In genomic region chrX:48473718-48473990, GRCh38 we compare ENCODE assay signal across 22 cellular contexts. TPM values are rescaled to one million over a fixed set of nuclear protein-coding genes. Genes with fewer than 3 reads are reported as not detected.
A peak's percentile ranks its signal among the peaks of the same experiment; 100 is the strongest.
DNase-seq lines count a peak whose midpoint lies in the region; ATAC-seq and TF ChIP-seq lines count a peak whose summit lies in the region.
"Had no signal": no experiment of that assay in that cellular context is flagged by ENCODE, and none has a peak within 500 bp of the region (broad histone marks: within the 10 kb centered on the region; RNA-seq: fewer than 3 reads in every experiment).

No MANE protein-coding gene starts in this region.

- no peak overlapping the region for H3K56ac ChIP-seq in H9 (ENCODE audit: insufficient read length, low read depth, low read length)

- no peak overlapping the region for H3T11ph ChIP-seq in H9 (ENCODE audit: low read length)

- peaks cover 2% of the 10 kb centered on the region; the same call in 1 of the 2 replicates for H3K27me3 Mint-ChIP-seq in H9 (ENCODE audit: low read depth)
- peaks cover 17% of the 10 kb centered on the region for H3K27me3 Mint-ChIP-seq in glutamatergic neuron (ENCODE audit: unreplicated experiment)
- no peaks in the 10 kb centered on the region for H3K27me3 Mint-ChIP-seq in osteocyte (ENCODE audit: unreplicated experiment)
- no peaks in the 10 kb centered on the region for H3K27me3 Mint-ChIP-seq in activated T-cell treated with anti-CD3 and anti-CD28 coated beads, Interleukin-2, amount 50 U/mL, for 4 hours (ENCODE audit: low read depth)
- peaks cover 2% of the 10 kb centered on the region for H3K27me3 Mint-ChIP-seq in HFFc6 (ENCODE audit: insufficient read depth)
- H3K27me3 Mint-ChIP-seq: activated CD4-positive, alpha-beta memory T cell treated with anti-CD3 and anti-CD28 coated beads for 36 hours; activated naive CD8-positive, alpha-beta T cell treated with anti-CD3 and anti-CD28 coated beads, Interleukin-2, amount 50 U/mL, for 24 hours; central memory CD8-positive, alpha-beta T cell; stimulated activated naive CD8-positive, alpha-beta T cell treated with anti-CD3 and anti-CD28 coated beads, Interleukin-15, amount 100 ng/mL, for 72 hours; T-helper 17 cell had no signal

- peak overlapping the region; percentile 13 for H3K4me2 ChIP-seq in H9 (ENCODE audit: insufficient read depth, insufficient read length, low read length)

- no peaks in the 10 kb centered on the region; the same call in 1 of the 2 replicates for H3K36me3 ChIP-seq in WERI-Rb-1

- peaks cover 3% of the 10 kb centered on the region; the same call in 1 of the 2 replicates for H3K79me2 ChIP-seq in H9 (ENCODE audit: insufficient read depth, low read length)

- H3K4me1 Mint-ChIP-seq in H9: peaks cover 31 to 40% of the 10 kb centered on the region in 2 experiments
- H3K4me1 Mint-ChIP-seq in glutamatergic neuron (ENCODE audit: low read depth, unreplicated experiment): peaks cover 39% of the 10 kb centered on the region
- peaks cover 32% of the 10 kb centered on the region for H3K4me1 Mint-ChIP-seq in osteocyte (ENCODE audit: unreplicated experiment)
- H3K4me1 Mint-ChIP-seq in activated T-cell treated with anti-CD3 and anti-CD28 coated beads, Interleukin-2, amount 50 U/mL, for 4 hours (ENCODE audit: low read depth): peaks cover 27% of the 10 kb centered on the region
- peaks cover 12% of the 10 kb centered on the region for H3K4me1 Mint-ChIP-seq in HFFc6 (ENCODE audit: low read depth)

- H4K20me1 ChIP-seq in H9 (ENCODE audit: control insufficient read depth, insufficient read depth, insufficient read length): no peaks in the 10 kb centered on the region

- no peak overlapping the region for H2BK15ac ChIP-seq in H9 (ENCODE audit: low read depth, low read length)

- H4K5ac ChIP-seq in H9 (ENCODE audit: insufficient read length, low read depth, low read length): no peak overlapping the region

- H3K36me3 Mint-ChIP-seq in H9 (ENCODE audit: insufficient read depth in 1 of 3, low read depth in 3 of 3): peaks cover 11 to 23% (median 11%) of the 10 kb centered on the region in 3 experiments
- H3K36me3 Mint-ChIP-seq in glutamatergic neuron (ENCODE audit: unreplicated experiment): no peaks in the 10 kb centered on the region
- H3K36me3 Mint-ChIP-seq in osteocyte (ENCODE audit: unreplicated experiment): no peaks in the 10 kb centered on the region
- H3K36me3 Mint-ChIP-seq in activated T-cell treated with anti-CD3 and anti-CD28 coated beads, Interleukin-2, amount 50 U/mL, for 4 hours (ENCODE audit: insufficient read depth): peaks cover 2% of the 10 kb centered on the region
- H3K36me3 Mint-ChIP-seq in HFFc6 (ENCODE audit: low read depth): peaks cover 15% of the 10 kb centered on the region; the same call in 1 of the 2 replicates

- H3K23ac ChIP-seq in H9 (ENCODE audit: insufficient read length, low read depth, low read length): no peak overlapping the region

- H3K4me3 Mint-ChIP-seq in H9 (peak overlapping the region in 1 of 2 experiments; percentile 68; a peak in 2 of 5 replicates), glutamatergic neuron (ENCODE audit: unreplicated experiment) (peak overlapping the region; percentile 66), osteocyte (ENCODE audit: unreplicated experiment) (no peak overlapping the region), HFFc6 (no peak overlapping the region)
- H3K4me3 Mint-ChIP-seq in activated T-cell treated with anti-CD3 and anti-CD28 coated beads, Interleukin-2, amount 50 U/mL, for 4 hours: no peak overlapping the region
- H3K4me3 Mint-ChIP-seq: activated CD4-positive, alpha-beta memory T cell treated with anti-CD3 and anti-CD28 coated beads for 36 hours; activated naive CD8-positive, alpha-beta T cell treated with anti-CD3 and anti-CD28 coated beads, Interleukin-2, amount 50 U/mL, for 24 hours; central memory CD8-positive, alpha-beta T cell; nephron progenitor cell; T-helper 17 cell had no signal

- peaks cover 2% of the 10 kb centered on the region; the same call in 1 of the 2 replicates for H3K4me1 ChIP-seq in H9 (ENCODE audit: insufficient read depth, low read length)

- no peak overlapping the region for H2BK12ac ChIP-seq in H9 (ENCODE audit: insufficient read length, low read depth, low read length)

- DNase-seq in H9: no peak
- no peak for DNase-seq in WERI-Rb-1
- DNase-seq in glutamatergic neuron: no peak
- no peak for DNase-seq in osteocyte (ENCODE audit: extremely low spot score, unreplicated experiment)
- no peak for DNase-seq in activated T-cell treated with anti-CD3 and anti-CD28 coated beads, Interleukin-2, amount 50 U/mL, for 4 hours
- no peak for DNase-seq in HFFc6
- DNase-seq in NCI-H128 (lab: John Stamatoyannopoulos, UW; ENCODE audit: unreplicated experiment): no peak
- DNase-seq: activated CD4-positive, CD25-positive, alpha-beta regulatory T cell treated with anti-CD3 and anti-CD28 coated beads, Interleukin-2, amount 50 U/mL, for 72 hours; activated naive CD4-positive, alpha-beta T cell; DMS153; NCI-H1048; NCI-H2171 treated with DMSO at 0.1 percent for 48 hours; NCI-H510A; nephron progenitor cell; right cardiac atrium; stimulated activated naive CD8-positive, alpha-beta T cell treated with anti-CD3 and anti-CD28 coated beads, Interleukin-15, amount 100 ng/mL, for 72 hours; T-helper 17 cell had no signal

- peaks cover 41% of the 10 kb centered on the region for H3K9me3 ChIP-seq in H9 (ENCODE audit: control insufficient read depth, low read depth, low read length)
- H3K9me3 ChIP-seq in WERI-Rb-1 (ENCODE audit: severe bottlenecking): no peaks in the 10 kb centered on the region
- H3K9me3 ChIP-seq: HAP-1 had no signal

- H3K79me1 ChIP-seq in H9 (ENCODE audit: insufficient read depth, low read depth, low read length, poor library complexity, severe bottlenecking): no peaks in the 10 kb centered on the region

- no CpG with 5 or more reads among the region's 8 CpGs for WGBS in H9 (ENCODE audit: extremely low coverage, insufficient read length, low lambda C conversion rate)

- no peak overlapping the region for H2AK5ac ChIP-seq in H9 (ENCODE audit: insufficient read length, low read length)

- no peak for ATAC-seq in activated T-cell treated with anti-CD3 and anti-CD28 coated beads, Interleukin-2, amount 50 U/mL, for 4 hours
- ATAC-seq: activated naive CD8-positive, alpha-beta T cell treated with anti-CD3 and anti-CD28 coated beads, Interleukin-2, amount 50 U/mL, for 24 hours; right cardiac atrium; stimulated activated naive CD8-positive, alpha-beta T cell treated with anti-CD3 and anti-CD28 coated beads, Interleukin-15, amount 100 ng/mL, for 72 hours; T-helper 17 cell had no signal

- 0 out of 2 replicates have a peak overlapping the region, but pooled peaks have one; percentile 63 for H3K14ac ChIP-seq in H9 (ENCODE audit: insufficient read depth, low read length)

- H3K23me2 ChIP-seq in H9 (ENCODE audit: insufficient read length, low read depth, low read length, poor library complexity, severe bottlenecking): peaks cover 4% of the 10 kb centered on the region

- H2AFZ ChIP-seq in H9 (ENCODE audit: low read length): no peak overlapping the region

- no peak overlapping the region for H2BK120ac ChIP-seq in H9 (ENCODE audit: low read depth, low read length, poor library complexity, severe bottlenecking)

- H2BK20ac ChIP-seq in H9 (ENCODE audit: low read depth, low read length, poor library complexity, severe bottlenecking): no peak overlapping the region

- no peak overlapping the region for H3K9ac ChIP-seq in H9 (ENCODE audit: extremely low read depth, insufficient read length, low read length)

- no peak overlapping the region for H3K4ac ChIP-seq in H9 (ENCODE audit: low read depth, low read length)

- no peak overlapping the region for H4K91ac ChIP-seq in H9 (ENCODE audit: insufficient read length, low read depth, low read length)

- H3K27ac ChIP-seq in H9 (ENCODE audit: insufficient read length, low read depth, low read length) (no peak overlapping the region), WERI-Rb-1 (peak overlapping the region; percentile 90)

- no peak overlapping the region for H2BK5ac ChIP-seq in H9 (ENCODE audit: insufficient read length, low read length)

- H3K9me3 Mint-ChIP-seq in H9 (peaks cover 78 to 86% of the 10 kb centered on the region in 2 experiments), glutamatergic neuron (ENCODE audit: unreplicated experiment) (peaks cover 25% of the 10 kb centered on the region), osteocyte (ENCODE audit: unreplicated experiment) (peaks cover 7% of the 10 kb centered on the region), HFFc6 (no peaks in the 10 kb centered on the region)
- H3K9me3 Mint-ChIP-seq in activated T-cell treated with anti-CD3 and anti-CD28 coated beads, Interleukin-2, amount 50 U/mL, for 4 hours: no peaks in the 10 kb centered on the region
- H3K9me3 Mint-ChIP-seq: activated CD4-positive, alpha-beta memory T cell treated with anti-CD3 and anti-CD28 coated beads for 36 hours; activated naive CD8-positive, alpha-beta T cell treated with anti-CD3 and anti-CD28 coated beads, Interleukin-2, amount 50 U/mL, for 24 hours; central memory CD8-positive, alpha-beta T cell; stimulated activated naive CD8-positive, alpha-beta T cell treated with anti-CD3 and anti-CD28 coated beads, Interleukin-15, amount 100 ng/mL, for 72 hours had no signal

- no peak overlapping the region for H3K18ac ChIP-seq in H9 (ENCODE audit: insufficient read length, low read depth, low read length)

- no peak for TF ChIP-seq CTCF in H9 (conservative IDR thresholded peaks at IDR 0.05)
- no peak for TF ChIP-seq CTCF in WERI-Rb-1 (IDR thresholded peaks at IDR 0.05; ENCODE audit: low read depth, low read length)
- TF ChIP-seq CTCF in glutamatergic neuron (IDR thresholded peaks at IDR 0.05; ENCODE audit: partially characterized antibody, unreplicated experiment): no peak
- TF ChIP-seq CTCF in osteocyte (IDR thresholded peaks at IDR 0.05): no peak
- TF ChIP-seq CTCF in HFFc6 (IDR thresholded peaks at IDR 0.05): no peak

- H3K4me3 ChIP-seq in WERI-Rb-1 (ENCODE audit: low read depth, low read length): peak overlapping the region; percentile 5; the same call in 1 of the 2 replicates
- H3K4me3 ChIP-seq: HAP-1, lung had no signal

- no peaks in the 10 kb centered on the region for H3K27me3 ChIP-seq in H9 (ENCODE audit: insufficient read depth, low read length)
- no peaks in the 10 kb centered on the region for H3K27me3 ChIP-seq in WERI-Rb-1 (ENCODE audit: insufficient read depth, low read depth, severe bottlenecking)

- H4K8ac ChIP-seq in H9 (replicated peaks; ENCODE audit: insufficient read length, low read depth, low read length): no peak overlapping the region

- peak overlapping the region in 2 of 3 experiments; percentile 41 to 79; a peak in 3 of 7 replicates for H3K27ac Mint-ChIP-seq in H9
- H3K27ac Mint-ChIP-seq in glutamatergic neuron (ENCODE audit: unreplicated experiment): peak overlapping the region; percentile 98
- H3K27ac Mint-ChIP-seq in osteocyte (ENCODE audit: unreplicated experiment): peak overlapping the region; percentile 75
- no peak overlapping the region for H3K27ac Mint-ChIP-seq in HFFc6
- H3K27ac Mint-ChIP-seq: activated CD4-positive, alpha-beta memory T cell treated with anti-CD3 and anti-CD28 coated beads for 36 hours; activated naive CD8-positive, alpha-beta T cell treated with anti-CD3 and anti-CD28 coated beads, Interleukin-2, amount 50 U/mL, for 24 hours; stimulated activated naive CD8-positive, alpha-beta T cell treated with anti-CD3 and anti-CD28 coated beads, Interleukin-15, amount 100 ng/mL, for 72 hours; T-helper 17 cell had no signal

RNA-seq across cellular contexts. Expression of gene FTSJ1, which starts 2.3 kb away (rescaled TPM):
- total RNA-seq in H9 (2021): 49.4 and 52.8 TPM in 2 replicates
- total RNA-seq in glutamatergic neuron (ENCODE audit: unreplicated experiment): 87.6 TPM
- 47.6 and 57.1 TPM in 2 replicates for total RNA-seq in osteocyte
- total RNA-seq in activated T-cell treated with anti-CD3 and anti-CD28 coated beads, Interleukin-2, amount 50 U/mL, for 4 hours: 100 to 1,000 TPM; 130 to 147 (median 134) TPM
- 10 to 100 TPM; 51.5 to 66.7 (median 59.7) TPM for total RNA-seq in HFFc6 (2021; fragmentation: NEBNext Ultra II Directional; extraction: Animal tissue kit (Norgen Biotek cat#: 25700))

RNA-seq across cellular contexts. Expression of gene SLC38A5, which starts 3.6 kb away (rescaled TPM):
- total RNA-seq in H9 (2021) (25.1 and 28.3 TPM in 2 replicates), glutamatergic neuron (ENCODE audit: unreplicated experiment) (136 TPM), osteocyte (not detected in 2 replicates)
- 100 to 1,000 TPM; 247 to 282 (median 271) TPM for total RNA-seq in activated T-cell treated with anti-CD3 and anti-CD28 coated beads, Interleukin-2, amount 50 U/mL, for 4 hours
- under 1 TPM in 5 of 6 experiments, not detected in 1; 0.40 to 0.91 (median 0.79) TPM for total RNA-seq in HFFc6 (2021; fragmentation: NEBNext Ultra II Directional; extraction: Animal tissue kit (Norgen Biotek cat#: 25700))

RNA-seq across cellular contexts. Expression of gene PORCN, which starts 35.1 kb away (rescaled TPM):
- 12.6 and 13.2 TPM in 2 replicates for total RNA-seq in H9 (2021)
- 18.6 TPM for total RNA-seq in glutamatergic neuron (ENCODE audit: unreplicated experiment)
- total RNA-seq in osteocyte: 16.9 and 20.2 TPM in 2 replicates
- 1 to 10 TPM; 7.5 to 10.0 (median 9.4) TPM for total RNA-seq in activated T-cell treated with anti-CD3 and anti-CD28 coated beads, Interleukin-2, amount 50 U/mL, for 4 hours
- 10 to 100 TPM in 4 of 6 experiments, 1 to 10 TPM in 2; 9.0 to 13.8 (median 10.7) TPM for total RNA-seq in HFFc6 (2021; fragmentation: NEBNext Ultra II Directional; extraction: Animal tissue kit (Norgen Biotek cat#: 25700))

RNA-seq across cellular contexts. Expression of gene EBP, which starts 48.0 kb away (rescaled TPM):
- total RNA-seq in H9 (2021) (117 and 124 TPM in 2 replicates), glutamatergic neuron (ENCODE audit: unreplicated experiment) (132 TPM), osteocyte (39.3 and 42.5 TPM in 2 replicates)
- total RNA-seq in activated T-cell treated with anti-CD3 and anti-CD28 coated beads, Interleukin-2, amount 50 U/mL, for 4 hours: 100 to 1,000 TPM in 2 of 3 donors, 10 to 100 TPM in 1; 87.0 to 113 (median 106) TPM
- total RNA-seq in HFFc6 (2021; fragmentation: NEBNext Ultra II Directional; extraction: Animal tissue kit (Norgen Biotek cat#: 25700)): 10 to 100 TPM; 26.0 to 42.2 (median 39.1) TPM

Comparison
In these comparisons a context has a peak if more than half of its experiments do, and no peak if none do; other contexts are left out.
1. RNA of gene SLC38A5, which starts 3.6 kb away (total RNA-seq): 247 to 282 TPM in activated T-cell treated with anti-CD3 and anti-CD28 coated beads, Interleukin-2, amount 50 U/mL, for 4 hours, 136 TPM in glutamatergic neuron (single experiment) and 25.1 to 28.3 TPM in H9; 0.40 to 0.91 TPM in HFFc6 and not detected in osteocyte; every median in the first group is over 10 times any median in the second.